13 cellular contexts compared by ENCODE assay signal in the genomic region with DNA sequence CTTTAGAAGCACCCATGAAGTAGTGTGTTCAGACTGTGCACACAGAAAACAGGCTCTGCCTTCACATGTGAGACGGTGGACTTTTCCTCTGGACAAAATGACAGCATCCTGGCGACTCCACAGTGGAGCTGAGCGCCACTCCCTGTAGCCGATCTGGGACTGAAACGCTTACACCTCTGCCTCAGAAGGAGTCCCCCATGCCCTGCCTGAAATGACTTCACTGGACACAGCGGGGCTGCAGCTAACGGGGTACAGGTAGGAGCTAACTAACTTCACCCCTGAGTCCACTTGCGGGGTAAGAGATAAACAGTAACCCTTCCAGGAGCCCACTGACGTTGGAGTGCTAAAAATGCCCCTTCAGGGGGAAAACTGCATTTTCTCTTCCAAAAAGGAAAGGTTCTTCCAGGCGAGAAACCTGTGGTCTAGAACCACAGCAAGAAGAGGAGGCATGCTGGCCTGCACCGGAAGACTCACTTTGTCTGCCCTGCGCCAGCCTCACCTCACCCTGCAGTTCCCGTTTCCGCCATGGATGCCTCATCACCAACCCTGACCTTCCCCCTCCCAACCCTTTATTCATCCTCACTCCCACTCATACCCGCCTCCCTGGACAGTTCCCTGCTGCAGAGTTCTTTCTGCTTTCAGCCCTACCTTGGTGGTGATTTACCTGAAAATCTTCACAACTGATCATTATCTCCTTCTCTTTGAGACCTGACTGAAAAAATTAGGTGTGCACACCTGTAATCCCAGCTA. TPM values are rescaled to one million over a fixed set of nuclear protein-coding genes. Genes with fewer than 3 reads are reported as not detected.
A peak's percentile ranks its signal among the peaks of the same experiment; 100 is the strongest.
DNase-seq lines count a peak whose midpoint lies in the region; ATAC-seq and TF ChIP-seq lines count a peak whose summit lies in the region.
"Had no signal": no experiment of that assay in that cellular context is flagged by ENCODE, and none has a peak within 500 bp of the region (broad histone marks: within the 10 kb centered on the region; RNA-seq: fewer than 3 reads in every experiment).

No MANE protein-coding gene starts in this region.

- DNase-seq in heart left ventricle (no peak), right atrium auricular region (ENCODE audit: low spot score) (no peak), RWPE1 (ENCODE audit: low spot score) (peak; percentile 25), tibial nerve (ENCODE audit: low spot score in 2 of 2) (no peak), SIG-M5 treated with dmso at 0.1 percent for 504 hours (lab: John Stamatoyannopoulos, UW; ENCODE audit: unreplicated experiment) (no peak), sciatic nerve (ENCODE audit: low spot score) (no peak), NCI-H69 (lab: John Stamatoyannopoulos, UW) (no peak)
- DNase-seq: activated CD4-positive, alpha-beta T cell treated with anti-CD3 and anti-CD28 coated beads for 48 hours; NCI-H2081 treated with DMSO at 0.1 percent for 48 hours; right lobe of liver had no signal

- H3K9me3 ChIP-seq in heart left ventricle = no peaks in the 10 kb centered on the region
- no peaks in the 10 kb centered on the region for H3K9me3 ChIP-seq in right atrium auricular region
- no peaks in the 10 kb centered on the region for H3K9me3 ChIP-seq in tibial nerve
- H3K9me3 ChIP-seq: right lobe of liver had no signal

- CTCF ChIA-PET in RWPE1 (lab: Yijun Ruan, JAX) = no interaction called here

- H3K4me1 ChIP-seq in heart left ventricle (peaks cover 0 to 22% (median 10%) of the 10 kb centered on the region in 12 donors), right atrium auricular region (peaks cover 0 to 14% of the 10 kb centered on the region in 2 donors), tibial nerve (peaks cover 0 to 34% (median 3%) of the 10 kb centered on the region in 4 donors)
- H3K4me1 ChIP-seq: right lobe of liver had no signal

- TF ChIP-seq CTCF in heart left ventricle (IDR thresholded peaks at IDR 0.05) (no peak), right atrium auricular region (IDR thresholded peaks at IDR 0.05) (no peak), RWPE1 (conservative IDR thresholded peaks at IDR 0.05; ENCODE audit: low read depth) (no peak), tibial nerve (IDR thresholded peaks at IDR 0.05) (no peak)

- H3K36me3 ChIP-seq in heart left ventricle = peaks cover 0 to 57% (median 49%) of the 10 kb centered on the region in 9 donors
- H3K36me3 ChIP-seq in right atrium auricular region = peaks cover 37% of the 10 kb centered on the region
- peaks cover 0 to 51% (median 5%) of the 10 kb centered on the region in 3 donors for H3K36me3 ChIP-seq in tibial nerve

- TF ChIP-seq POLR2A in heart left ventricle (IDR thresholded peaks at IDR 0.05) (no peak), tibial nerve (IDR thresholded peaks at IDR 0.05) (no peak)

- no peak for TF ChIP-seq EP300 in tibial nerve (IDR thresholded peaks at IDR 0.05)

- peak overlapping the region in 2 of 12 donors; percentile 11 to 32 for H3K27ac ChIP-seq in heart left ventricle
- no peak overlapping the region for H3K27ac ChIP-seq in right atrium auricular region
- H3K27ac ChIP-seq in RWPE1 = no peak overlapping the region
- peak overlapping the region in 3 of 4 donors; percentile 4 to 31 (median 18) for H3K27ac ChIP-seq in tibial nerve
- H3K27ac ChIP-seq: coronary artery, KMS-11, right lobe of liver had no signal

- H3K27me3 ChIP-seq in heart left ventricle (no peaks in the 10 kb centered on the region), right atrium auricular region (no peaks in the 10 kb centered on the region), tibial nerve (no peaks in the 10 kb centered on the region)
- H3K27me3 ChIP-seq: right lobe of liver had no signal

- intact Hi-C loops in heart left ventricle (cut with DNase I) = no loop called here
- intact Hi-C loops in sciatic nerve (cut with DNase I) = no loop called here

- ATAC-seq in heart left ventricle = peak; percentile 6 to 35 (median 24)
- peak; percentile 22 for ATAC-seq in esophagus mucosa
- ATAC-seq in sciatic nerve = no peak

- 84 to 90% (median 86%) methylated on average over 15 of the region's 15 CpGs for WGBS in heart left ventricle, 4 donors
- WGBS in tibial nerve, 2 donors = 79 to 85% methylated on average over 13 to 15 of the region's 15 CpGs

- H3K4me3 ChIP-seq in heart left ventricle (no peak overlapping the region), right atrium auricular region (no peak overlapping the region), tibial nerve (no peak overlapping the region)
- H3K4me3 ChIP-seq: coronary artery, right lobe of liver had no signal

- POLR2A ChIA-PET in RWPE1 (lab: Yijun Ruan, JAX; ENCODE audit: low non-redundant PET) = no interaction called here

RNA-seq across cellular contexts. Expression of a gene that starts 19.4 kb away (rescaled TPM):
- total RNA-seq in heart left ventricle = 10 to 100 TPM in 5 of 9 donors, 1 to 10 TPM in 4; 4.2 to 16.2 (median 11.2) TPM
- 1 to 10 TPM; 8.5 TPM for polyA plus RNA-seq in heart left ventricle
- 1 to 10 TPM; 3.8 to 4.9 TPM for total RNA-seq in right atrium auricular region
- 12.9 TPM for total RNA-seq in esophagus mucosa
- 10 to 100 TPM in 3 of 4 donors, 1 to 10 TPM in 1; 9.8 to 30.3 (median 16.6) TPM for total RNA-seq in tibial nerve
- 32.4 TPM for total RNA-seq in sciatic nerve

Comparison
In these comparisons a context has a peak if more than half of its experiments do, and no peak if none do; other contexts are left out.
1. H3K27ac ChIP-seq: peak in tibial nerve (3 of 4); none in right atrium auricular region (0 of 2) and RWPE1 (single experiment).